14 cellular contexts compared by ENCODE assay signal in genomic region chr18:55856191-55856590, GRCh38.
DNase-seq lines count a peak whose midpoint lies in the region; ATAC-seq and TF ChIP-seq lines count a peak whose summit lies in the region.
"Had no signal": no experiment of that assay in that cellular context is flagged by ENCODE, and none has a peak within 500 bp of the region (broad histone marks: within the 10 kb centered on the region; RNA-seq: fewer than 3 reads in every experiment).

No MANE protein-coding gene starts in this region.

- TF ChIP-seq CTCF in SK-N-SH (IDR thresholded peaks at IDR 0.05) (no peak), fibroblast of pulmonary artery (IDR thresholded peaks at IDR 0.05; ENCODE audit: low read length, missing control alignments) (no peak)

- H2AFZ ChIP-seq in SK-N-SH (ENCODE audit: low read depth): peak overlapping the region; percentile 66; the same call in 1 of the 2 replicates

- H3K4me2 ChIP-seq in SK-N-SH: peak overlapping the region; percentile 23; the same call in 1 of the 2 replicates

- CTCF ChIA-PET in SK-N-SH (lab: Yijun Ruan, JAX): no interaction called here

- peaks cover 5 to 6% of the 10 kb centered on the region in 2 experiments; a peak in 3 of 4 replicates for H3K4me1 ChIP-seq in SK-N-SH (ENCODE audit: control insufficient read depth in 1 of 2, insufficient read depth in 2 of 2, low read depth in 1 of 2, low read length in 1 of 2)

- H3K9me2 ChIP-seq in SK-N-SH: no peaks in the 10 kb centered on the region

- peak overlapping the region; percentile 72 to 85 for H3K27ac ChIP-seq in SK-N-SH (ENCODE audit: low read depth in 2 of 2, low read length in 1 of 2)
- H3K27ac ChIP-seq: HL-60 had no signal

- H3K9ac ChIP-seq in SK-N-SH: peak overlapping the region; percentile 20; the same call in 1 of the 2 replicates

- no peaks in the 10 kb centered on the region for H3K79me2 ChIP-seq in SK-N-SH (ENCODE audit: insufficient read depth)

- H3K4me3 ChIP-seq in SK-N-SH (ENCODE audit: low read depth in 2 of 2, low read length in 1 of 2): no peak overlapping the region
- no peak overlapping the region for H3K4me3 ChIP-seq in fibroblast of pulmonary artery (replicated peaks; ENCODE audit: low read depth, low read length)

- no peak for ATAC-seq in HG02981 (IDR thresholded peaks at IDR 0.05; ENCODE audit: unreplicated experiment)
- ATAC-seq in GM18517 (IDR thresholded peaks at IDR 0.05; ENCODE audit: unreplicated experiment): no peak

- POLR2A ChIA-PET in SK-N-SH (lab: Yijun Ruan, JAX): no interaction called here

- H3K9me3 ChIP-seq in SK-N-SH: no peaks in the 10 kb centered on the region

- no peaks in the 10 kb centered on the region for H4K20me1 ChIP-seq in SK-N-SH (ENCODE audit: insufficient read depth)

- no peaks in the 10 kb centered on the region for H3K27me3 ChIP-seq in SK-N-SH (ENCODE audit: insufficient read depth)

- peak; percentile 69 for DNase-seq in H4 (ENCODE audit: low spot score)
- DNase-seq in SK-N-SH: no peak
- DNase-seq in fibroblast of pulmonary artery (ENCODE audit: low read depth): peak; percentile 73
- DNase-seq in renal cortical epithelial cell (ENCODE audit: low read depth): peak; percentile 98
- DNase-seq in activated CD8-positive, alpha-beta memory T cell treated with anti-CD3 and anti-CD28 coated beads for 24 hours: no peak
- no peak for DNase-seq in SKM-1 treated with dmso at 0.1 percent for 144 hours (lab: John Stamatoyannopoulos, UW; ENCODE audit: unreplicated experiment)
- DNase-seq: activated CD4-positive, alpha-beta T cell treated with anti-CD3 and anti-CD28 coated beads, Interleukin-2, amount 10 ng/mL, durations not matched to agents 7 days and 5 days; activated naive CD4-positive, alpha-beta T cell treated with anti-CD3 and anti-CD28 coated beads, Interleukin-2, amount 50 U/mL, for 16 hours; DMS53; NCI-H187 treated with DMSO at 0.1 percent for 48 hours; stimulated activated CD4-positive, alpha-beta T cell treated with anti-CD3 and anti-CD28 coated beads, Interleukin-12 subunit alpha, Interleukin-12 subunit beta, amount 100 ng/mL, for 4 hours had no signal

- TF ChIP-seq RAD21 in SK-N-SH (IDR thresholded peaks at IDR 0.05; ENCODE audit: low read length): no peak

- H3K36me3 ChIP-seq in SK-N-SH (replicated peaks in 1 of 2; ENCODE audit: control insufficient read depth in 1 of 2, insufficient read depth in 2 of 2, low read length in 1 of 2): no peaks in the 10 kb centered on the region

- TF ChIP-seq EP300 in SK-N-SH (IDR thresholded peaks at IDR 0.05; ENCODE audit: borderline replicate concordance in 1 of 2, low read depth in 1 of 2, low read length in 1 of 2): peak in 1 of 2 experiments; percentile 31; a peak in 1 of 4 replicates

- WGBS in SK-N-SH (ENCODE audit: low lambda C conversion rate): 0% methylated on average over 2 of the region's 2 CpGs

- H3F3A ChIP-seq in SK-N-SH (replicated peaks; ENCODE audit: insufficient read depth): peaks cover 22% of the 10 kb centered on the region

TF ChIP-seq in SK-N-SH, 30 proteins besides CTCF, POLR2A, EP300 and RAD21 (continues in another document):
- TF ChIP-seq GATA2 (CRISPR knock-in tag; IDR thresholded peaks at IDR 0.05) (no peak), REST (IDR thresholded peaks at IDR 0.05; ENCODE audit: low read depth, low read length) (no peak), SMC3 (IDR thresholded peaks at IDR 0.05; ENCODE audit: low read depth, low read length) (0 out of 2 replicates have a peak, but pooled peaks have one; percentile 7), USF1 (IDR thresholded peaks at IDR 0.05; ENCODE audit: borderline replicate concordance, low read depth) (no peak), TAF1 (IDR thresholded peaks at IDR 0.05; ENCODE audit: borderline replicate concordance, low read depth, low read length) (no peak), SIN3A (IDR thresholded peaks at IDR 0.05; ENCODE audit: borderline replicate concordance, low read depth, low read length) (no peak), JUND (IDR thresholded peaks at IDR 0.05) (peak; percentile 90), YY1 (IDR thresholded peaks at IDR 0.05; ENCODE audit: low read depth) (no peak), RFX5 (IDR thresholded peaks at IDR 0.05; ENCODE audit: low read length) (no peak), NRF1 (IDR thresholded peaks at IDR 0.05; ENCODE audit: low read depth, low read length) (no peak), FOXJ3 (CRISPR knock-in tag; IDR thresholded peaks at IDR 0.05) (no peak), PBX3 (IDR thresholded peaks at IDR 0.05) (peak; percentile 51), CHD2 (IDR thresholded peaks at IDR 0.05; ENCODE audit: low read length, partially characterized antibody) (no peak), ZBTB33 (IDR thresholded peaks at IDR 0.05; ENCODE audit: borderline replicate concordance, low read depth) (no peak)
- TF ChIP-seq, protein P1, sequence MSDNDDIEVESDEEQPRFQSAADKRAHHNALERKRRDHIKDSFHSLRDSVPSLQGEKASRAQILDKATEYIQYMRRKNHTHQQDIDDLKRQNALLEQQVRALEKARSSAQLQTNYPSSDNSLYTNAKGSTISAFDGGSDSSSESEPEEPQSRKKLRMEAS (IDR thresholded peaks at IDR 0.05; ENCODE audit: low read depth): no peak
- TF ChIP-seq, protein P2, sequence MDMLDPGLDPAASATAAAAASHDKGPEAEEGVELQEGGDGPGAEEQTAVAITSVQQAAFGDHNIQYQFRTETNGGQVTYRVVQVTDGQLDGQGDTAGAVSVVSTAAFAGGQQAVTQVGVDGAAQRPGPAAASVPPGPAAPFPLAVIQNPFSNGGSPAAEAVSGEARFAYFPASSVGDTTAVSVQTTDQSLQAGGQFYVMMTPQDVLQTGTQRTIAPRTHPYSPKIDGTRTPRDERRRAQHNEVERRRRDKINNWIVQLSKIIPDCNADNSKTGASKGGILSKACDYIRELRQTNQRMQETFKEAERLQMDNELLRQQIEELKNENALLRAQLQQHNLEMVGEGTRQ (IDR thresholded peaks at IDR 0.05; ENCODE audit: borderline replicate concordance, low read depth, low read length): no peak

Comparison
In these comparisons a context has a peak if more than half of its experiments do, and no peak if none do; other contexts are left out.
1. DNase-seq: peak in H4 (single experiment), fibroblast of pulmonary artery (single experiment) and renal cortical epithelial cell (single experiment); none in SK-N-SH (single experiment), activated CD8-positive, alpha-beta memory T cell treated with anti-CD3 and anti-CD28 coated beads for 24 hours (single experiment) and SKM-1 treated with dmso at 0.1 percent for 144 hours (single experiment).